Comparison of ENCODE assay signal across 16 cellular contexts in the genomic region with DNA sequence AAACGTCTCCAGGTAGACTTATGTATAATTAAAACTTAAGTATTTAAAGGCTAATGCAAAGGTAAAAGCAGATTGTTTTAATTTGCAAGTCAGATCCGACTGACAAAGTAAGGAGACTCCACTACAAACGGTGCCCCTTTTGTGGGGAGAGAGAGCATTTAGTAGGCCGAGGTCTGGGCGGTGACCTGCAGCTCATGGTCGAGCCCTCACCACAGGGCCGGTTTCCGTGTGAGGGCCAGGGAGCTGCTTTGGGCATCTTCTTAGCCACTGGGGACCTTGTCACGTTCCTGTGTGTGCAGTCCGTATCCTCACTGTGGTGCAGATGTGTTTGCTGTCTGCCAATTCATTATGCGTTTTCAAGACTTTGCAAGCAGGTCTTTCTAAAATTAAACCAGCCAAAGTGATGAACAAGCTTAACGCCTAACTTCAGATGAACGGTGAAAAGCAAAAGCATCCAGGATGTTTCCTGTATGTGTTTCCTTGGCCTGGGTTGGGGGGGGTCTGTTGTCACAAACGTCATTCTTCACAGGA. TPM values are rescaled to one million over a fixed set of nuclear protein-coding genes. Genes with fewer than 3 reads are reported as not detected.
DNase-seq lines count a peak whose midpoint lies in the region; ATAC-seq and TF ChIP-seq lines count a peak whose summit lies in the region.
"Had no signal": no experiment of that assay in that cellular context is flagged by ENCODE, and none has a peak within 500 bp of the region (broad histone marks: within the 10 kb centered on the region; RNA-seq: fewer than 3 reads in every experiment).

No MANE protein-coding gene starts in this region.

- peaks cover 13% of the 10 kb centered on the region for H3K36me3 Mint-ChIP-seq in brain
- H3K36me3 Mint-ChIP-seq in T-helper 17 cell (ENCODE audit: low read depth) = no peaks in the 10 kb centered on the region
- H3K36me3 Mint-ChIP-seq: CD4-positive, alpha-beta memory T cell had no signal

- no peak overlapping the region for H3K4ac ChIP-seq in neuronal stem cell (ENCODE audit: low read length)

- H3K27me3 ChIP-seq in H7 (ENCODE audit: control insufficient read depth, insufficient read depth, low read length) (no peaks in the 10 kb centered on the region), neuronal stem cell (ENCODE audit: control insufficient read depth in 3 of 3, insufficient read depth in 3 of 3, low read depth in 1 of 3, low read length in 3 of 3) (no peaks in the 10 kb centered on the region)

- ATAC-seq in T-helper 17 cell (no peak), SK-N-SH treated with all-trans-retinoic acid at 6 μM for 48 hours (no peak)

- H3K9ac ChIP-seq in neuronal stem cell (ENCODE audit: low read depth, low read length, poor library complexity) = no peak overlapping the region
- H3K9ac ChIP-seq: GM23248 had no signal

- no peak overlapping the region for H2BK5ac ChIP-seq in neuronal stem cell (ENCODE audit: low read length)

- H2BK15ac ChIP-seq in neuronal stem cell (ENCODE audit: low read length) = no peak overlapping the region

- H3K9me3 Mint-ChIP-seq in brain = peaks cover 0 to 3% (median 0%) of the 10 kb centered on the region in 5 experiments
- H3K9me3 Mint-ChIP-seq: CD4-positive, alpha-beta memory T cell; HFFc6 had no signal

- no peak overlapping the region for H3K23ac ChIP-seq in neuronal stem cell (ENCODE audit: low read depth, low read length, poor library complexity)

- peaks cover 0 to 4% of the 10 kb centered on the region in 2 donors for H3K9me3 ChIP-seq in neuronal stem cell (replicated peaks in 1 of 2; ENCODE audit: control insufficient read depth in 2 of 2, insufficient read depth in 1 of 2, low read depth in 1 of 2, low read length in 2 of 2)
- H3K9me3 ChIP-seq in T-helper 17 cell (ENCODE audit: control insufficient read depth, low read length, poor library complexity, severe bottlenecking) = no peaks in the 10 kb centered on the region
- H3K9me3 ChIP-seq: HAP-1 had no signal

- WGBS in neuronal stem cell (ENCODE audit: extremely low coverage in 2 of 2, insufficient read length in 2 of 2, insufficient replicate concordance in 1 of 2), 2 donors = no CpG with 5 or more reads among the region's 14 CpGs

- H3K36me3 ChIP-seq in H7 (replicated peaks; ENCODE audit: control insufficient read depth, insufficient read depth, low read length) (no peaks in the 10 kb centered on the region), neuronal stem cell (replicated peaks in 1 of 2; ENCODE audit: control insufficient read depth in 2 of 2, insufficient read depth in 2 of 2, low read length in 2 of 2) (peaks cover 0 to 2% of the 10 kb centered on the region in 2 donors)
- H3K36me3 ChIP-seq: HAP-1 had no signal

- H3K4me2 ChIP-seq in neuronal stem cell (ENCODE audit: insufficient read depth, low read length, poor library complexity, severe bottlenecking) = no peak overlapping the region

- peaks cover 63% of the 10 kb centered on the region for H3K4me1 Mint-ChIP-seq in brain
- no peaks in the 10 kb centered on the region for H3K4me1 Mint-ChIP-seq in T-helper 17 cell
- H3K4me1 Mint-ChIP-seq: CD4-positive, alpha-beta memory T cell had no signal

- no peak overlapping the region for H4K91ac ChIP-seq in neuronal stem cell (ENCODE audit: low read depth, low read length, poor library complexity)

- H2BK12ac ChIP-seq in neuronal stem cell (ENCODE audit: low read length) = no peak overlapping the region

- DNase-seq in H7 = peak; percentile 52
- no peak for DNase-seq in neuronal stem cell (ENCODE audit: low spot score)
- DNase-seq in T-helper 17 cell = no peak
- no peak for DNase-seq in activated naive CD4-positive, alpha-beta T cell treated with anti-CD3 and anti-CD28 coated beads, Interleukin-2, amount 50 U/mL, for 16 hours
- no peak for DNase-seq in T1000 (lab: John Stamatoyannopoulos, UW)
- DNase-seq: Calu3; CD4-positive, alpha-beta memory T cell; COR-L47; DMS53; DMS79 treated with DMSO at 0.1 percent for 48 hours; GF-D8; GM23248; HFFc6 had no signal

- H2BK120ac ChIP-seq in neuronal stem cell (ENCODE audit: low read depth, low read length) = no peak overlapping the region

- H3K27ac ChIP-seq in neuronal stem cell (replicated peaks; ENCODE audit: low read length) = no peak overlapping the region
- H3K27ac ChIP-seq: GM23248 had no signal

- H3K4me3 Mint-ChIP-seq in brain (no peak overlapping the region), T-helper 17 cell (no peak overlapping the region)
- H3K4me3 Mint-ChIP-seq: CD4-positive, alpha-beta memory T cell; HFFc6 had no signal

- H2AFZ ChIP-seq in neuronal stem cell (ENCODE audit: low read length) = no peak overlapping the region
- H2AFZ ChIP-seq: GM23248 had no signal

- no peak overlapping the region for H4K8ac ChIP-seq in neuronal stem cell (ENCODE audit: low read depth, low read length)

- H3K27me3 Mint-ChIP-seq in brain = no peaks in the 10 kb centered on the region
- no peaks in the 10 kb centered on the region for H3K27me3 Mint-ChIP-seq in T-helper 17 cell

- no peak overlapping the region for H3K14ac ChIP-seq in neuronal stem cell (ENCODE audit: low read length)

- peak overlapping the region; percentile 27 for H3K18ac ChIP-seq in neuronal stem cell (ENCODE audit: low read length)

- H2AK5ac ChIP-seq in neuronal stem cell (ENCODE audit: low read depth, low read length) = no peak overlapping the region

- peak overlapping the region in 3 of 5 experiments; percentile 33 to 79 (median 62) for H3K27ac Mint-ChIP-seq in brain
- no peak overlapping the region for H3K27ac Mint-ChIP-seq in T-helper 17 cell
- H3K27ac Mint-ChIP-seq: CD4-positive, alpha-beta memory T cell; HFFc6 had no signal

- peaks cover 17 to 22% of the 10 kb centered on the region in 2 donors for H3K4me1 ChIP-seq in neuronal stem cell (ENCODE audit: control insufficient read depth in 2 of 2, insufficient read depth in 1 of 2, low read depth in 1 of 2, low read length in 2 of 2)
- H3K4me1 ChIP-seq: HAP-1 had no signal

- no peak for TF ChIP-seq CTCF in brain (conservative IDR thresholded peaks at IDR 0.05)

- H3K4me3 ChIP-seq in H7 (ENCODE audit: insufficient read depth, low read depth, low read length) (no peak overlapping the region), neuronal stem cell (ENCODE audit: low read length in 2 of 2) (no peak overlapping the region)
- H3K4me3 ChIP-seq: GM23248, HAP-1 had no signal

- peaks cover 2% of the 10 kb centered on the region for H3K79me1 ChIP-seq in neuronal stem cell (ENCODE audit: low read depth, low read length)

TF ChIP-seq in SK-N-SH treated with all-trans-retinoic acid at 6 μM for 48 hours, 23 proteins besides CTCF, POLR2A, EP300 and RAD21 (continues in another document):
- TF ChIP-seq ZNF70 (CRISPR knock-in tag; IDR thresholded peaks at IDR 0.05) = no peak
- TF ChIP-seq RARB (CRISPR knock-in tag; IDR thresholded peaks at IDR 0.05) = no peak
- TF ChIP-seq BACH2 (CRISPR knock-in tag; IDR thresholded peaks at IDR 0.05; ENCODE audit: borderline replicate concordance) = no peak
- TF ChIP-seq ZNF8 (CRISPR knock-in tag; IDR thresholded peaks at IDR 0.05) = no peak
- no peak for TF ChIP-seq ESRRG (CRISPR knock-in tag; IDR thresholded peaks at IDR 0.05)
- TF ChIP-seq GLIS3 (CRISPR knock-in tag; IDR thresholded peaks at IDR 0.05) = no peak
- no peak for TF ChIP-seq CSDC2 (CRISPR knock-in tag; IDR thresholded peaks at IDR 0.05)
- no peak for TF ChIP-seq TSHZ2 (CRISPR knock-in tag; IDR thresholded peaks at IDR 0.05)
- no peak for TF ChIP-seq ZFP30 (CRISPR knock-in tag; IDR thresholded peaks at IDR 0.05)
- no peak for TF ChIP-seq ARNTL (CRISPR knock-in tag; IDR thresholded peaks at IDR 0.05; ENCODE audit: borderline replicate concordance, low read depth)
- no peak for TF ChIP-seq TCF4 (CRISPR knock-in tag; IDR thresholded peaks at IDR 0.05; ENCODE audit: borderline replicate concordance)
- no peak for TF ChIP-seq ZNF565 (CRISPR knock-in tag; conservative IDR thresholded peaks at IDR 0.05; ENCODE audit: low read depth)
- no peak for TF ChIP-seq CREB5 (CRISPR knock-in tag; IDR thresholded peaks at IDR 0.05; ENCODE audit: low read depth)

RNA-seq across cellular contexts. Expression of gene CDH4, which starts 50.0 kb away (rescaled TPM):
- total RNA-seq in H7 (2014; rRNA removed; shearing (Covaris generic)) = 3.9 and 6.1 TPM in 2 replicates
- 5.2 TPM for polyA plus RNA-seq in brain (ENCODE audit: insufficient read depth, low read depth, low replicate concordance)
- 10.2 TPM for polyA plus RNA-seq in neuronal stem cell (2013, experiment 1 of 2)
- 10.4 TPM for polyA plus RNA-seq in neuronal stem cell (2013, experiment 2 of 2)
- total RNA-seq in T-helper 17 cell = under 1 TPM; 0.55 to 0.67 TPM
- total RNA-seq: Calu3 had no signal
